In genomic region chr20:25195962-25196700, GRCh38 we compare ENCODE assay signal across 8 cellular contexts. TPM values are rescaled to one million over a fixed set of nuclear protein-coding genes. Genes with fewer than 3 reads are reported as not detected.
DNase-seq lines count a peak whose midpoint lies in the region; ATAC-seq and TF ChIP-seq lines count a peak whose summit lies in the region.

No MANE protein-coding gene starts in this region.

- H3K9ac ChIP-seq in HUES6 (ENCODE audit: low read length): peak overlapping the region; percentile 64

- DNase-seq in Caki2 (ENCODE audit: low read depth) (peak; percentile 34), WTC11 (ENCODE audit: low spot score) (peak; percentile 61), retina (no peak), SKM-1 (lab: John Stamatoyannopoulos, UW; ENCODE audit: unreplicated experiment) (no peak)

- H3K27ac ChIP-seq in HUES6 (ENCODE audit: low read depth, low read length) (0 out of 2 replicates have a peak overlapping the region, but pooled peaks have one; percentile 5), esophagus (ENCODE audit: low read depth in 2 of 2, low read length in 1 of 2) (peak overlapping the region; percentile 80 to 88)

- no peaks in the 10 kb centered on the region for H3K36me3 Mint-ChIP-seq in WTC11
- H3K36me3 Mint-ChIP-seq in nephron (ENCODE audit: low read depth): no peaks in the 10 kb centered on the region

- TF ChIP-seq CTCF in WTC11 (IDR thresholded peaks at IDR 0.05): no peak
- TF ChIP-seq CTCF in nephron (IDR thresholded peaks at IDR 0.05; ENCODE audit: unreplicated experiment in 3 of 3): no peak

- H3K9me3 ChIP-seq in HUES6 (ENCODE audit: control insufficient read depth, insufficient read depth, low read depth, low read length) (no peaks in the 10 kb centered on the region), esophagus (ENCODE audit: control insufficient read depth in 2 of 2, insufficient read depth in 1 of 2, low read depth in 1 of 2, low read length in 1 of 2) (no peaks in the 10 kb centered on the region)

- H3K4me3 Mint-ChIP-seq in WTC11 (peak overlapping the region; percentile 96), nephron (peak overlapping the region; percentile 93 to 97 (median 96))

- no peaks in the 10 kb centered on the region for H3K9me3 Mint-ChIP-seq in WTC11
- H3K9me3 Mint-ChIP-seq in nephron: no peaks in the 10 kb centered on the region

- in situ Hi-C loops in Caki2 (cut with HindIII; ENCODE audit: low pct_unique_long_range_greater_than_20kb, low sequenced_read_pairs): no loop called here

- no peaks in the 10 kb centered on the region; the same call in 1 of the 2 replicates for H3K27me3 Mint-ChIP-seq in WTC11 (ENCODE audit: low read depth)
- peaks cover 9% of the 10 kb centered on the region for H3K27me3 Mint-ChIP-seq in nephron (ENCODE audit: low read depth)

- CTCF ChIA-PET in WTC11 (lab: Charles Lee): interaction anchor here (1.0 to 3.6 kb wide), 5 partner anchors 28 to 118 kb away, joined by 3 to 22 read pairs (median 3); partner anchors contain the start of gene PYGB

- peak overlapping the region; percentile 77; the same call in 1 of the 2 replicates for H3K27ac Mint-ChIP-seq in WTC11
- H3K27ac Mint-ChIP-seq in nephron: peak overlapping the region in 2 of 3 experiments; percentile 32 to 63

- POLR2A ChIA-PET in WTC11 (lab: Charles Lee): interaction anchor here (1.9 kb wide), 1 partner anchor 50 kb away, joined by 5 read pairs; no protein-coding TSS in a partner anchor

- H3K4me3 ChIP-seq in HUES6 (ENCODE audit: low read depth, low read length) (peak overlapping the region; percentile 81), esophagus (ENCODE audit: low read depth in 1 of 2, low read length in 2 of 2) (peak overlapping the region; percentile 67 to 88)

- H3K4me1 ChIP-seq in HUES6 (ENCODE audit: control insufficient read depth, insufficient read depth, low read length): peaks cover 16% of the 10 kb centered on the region
- H3K4me1 ChIP-seq in esophagus (ENCODE audit: control insufficient read depth in 2 of 2, insufficient read depth in 2 of 2, low read length in 1 of 2): peaks cover 6 to 9% of the 10 kb centered on the region in 2 donors

- H3K27me3 ChIP-seq in HUES6 (ENCODE audit: control insufficient read depth, insufficient read depth, low read length) (peaks cover 3% of the 10 kb centered on the region), esophagus (ENCODE audit: control insufficient read depth in 1 of 2, insufficient read depth in 2 of 2, low read length in 2 of 2) (no peaks in the 10 kb centered on the region)

- H3K36me3 ChIP-seq in HUES6 (ENCODE audit: control insufficient read depth, insufficient read depth, low read length) (no peaks in the 10 kb centered on the region), esophagus (ENCODE audit: control insufficient read depth in 2 of 2, insufficient read depth in 2 of 2, low read length in 1 of 2) (no peaks in the 10 kb centered on the region)

- ATAC-seq in GM19468 (IDR thresholded peaks at IDR 0.05; ENCODE audit: extremely low read depth, unreplicated experiment) (peak; percentile 4), WTC11 (peak; percentile 40)

- WGBS in esophagus, 2 donors: 1 to 2% methylated on average over 34 of the region's 34 CpGs

- H3K4me1 Mint-ChIP-seq in WTC11 (peaks cover 32% of the 10 kb centered on the region), nephron (peaks cover 36% of the 10 kb centered on the region)

TF ChIP-seq in WTC11, 78 proteins besides CTCF, POLR2A, EP300 and RAD21 (continues in another document):
- TF ChIP-seq NFYB (CRISPR knock-in tag; conservative IDR thresholded peaks at IDR 0.05; ENCODE audit: low read depth) (no peak), IRF2 (CRISPR knock-in tag; IDR thresholded peaks at IDR 0.05; ENCODE audit: borderline replicate concordance, low read depth) (no peak), ARID4B (CRISPR knock-in tag; IDR thresholded peaks at IDR 0.05; ENCODE audit: borderline replicate concordance) (no peak), HMGXB4 (CRISPR knock-in tag; IDR thresholded peaks at IDR 0.05) (peak; percentile 74; the same call in 1 of the 2 replicates), NFATC4 (CRISPR knock-in tag; IDR thresholded peaks at IDR 0.05) (no peak), RORB (CRISPR knock-in tag; IDR thresholded peaks at IDR 0.05) (no peak), ZNF317 (CRISPR knock-in tag; IDR thresholded peaks at IDR 0.05; ENCODE audit: borderline replicate concordance, low read depth) (0 out of 2 replicates have a peak, but pooled peaks have one; percentile 15), ZNF232 (CRISPR knock-in tag; IDR thresholded peaks at IDR 0.05) (no peak; the same call in 1 of the 2 replicates), SMAD3 (CRISPR knock-in tag; IDR thresholded peaks at IDR 0.05; ENCODE audit: borderline replicate concordance) (0 out of 2 replicates have a peak, but pooled peaks have one; percentile 7), PRRX2 (CRISPR knock-in tag; IDR thresholded peaks at IDR 0.05) (no peak), ZNF416 (CRISPR knock-in tag; IDR thresholded peaks at IDR 0.05) (no peak), PREB (CRISPR knock-in tag; IDR thresholded peaks at IDR 0.05; ENCODE audit: borderline replicate concordance) (no peak), ZNF423 (CRISPR knock-in tag; IDR thresholded peaks at IDR 0.05) (peak; percentile 75), NFE2L1 (CRISPR knock-in tag; IDR thresholded peaks at IDR 0.05) (0 out of 2 replicates have a peak, but pooled peaks have one; percentile 44), IRF1 (CRISPR knock-in tag; IDR thresholded peaks at IDR 0.05) (no peak), OVOL2 (CRISPR knock-in tag; IDR thresholded peaks at IDR 0.05; ENCODE audit: borderline replicate concordance) (no peak), SP1 (CRISPR knock-in tag; conservative IDR thresholded peaks at IDR 0.05) (peak; percentile 49; the same call in 1 of the 2 replicates)

RNA-seq across cellular contexts. Expression of gene ENTPD6, which starts 0.6 kb away (rescaled TPM):
- 88.4 and 122 TPM in 2 replicates for total RNA-seq in Caki2 (2014; rRNA removed; shearing (Covaris generic); ENCODE audit: low replicate concordance)
- 41.1 to 56.9 TPM (median 47.4 TPM) in 3 replicates for total RNA-seq in WTC11 (2021)
- polyA plus RNA-seq in esophagus: 10 to 100 TPM; 26.4 to 38.5 TPM

RNA-seq across cellular contexts. Expression of gene PYGB, which starts 51.8 kb away (rescaled TPM):
- total RNA-seq in Caki2 (2014; rRNA removed; shearing (Covaris generic); ENCODE audit: low replicate concordance): 288 and 323 TPM in 2 replicates
- total RNA-seq in WTC11 (2021): 44.5 to 48.5 TPM (median 46.3 TPM) in 3 replicates
- polyA plus RNA-seq in esophagus: 10 to 100 TPM; 38.0 to 59.7 TPM

Comparison
In these comparisons a context has a peak if more than half of its experiments do, and no peak if none do; other contexts are left out.
1. DNase-seq: peak in Caki2 (single experiment) and WTC11 (single experiment); none in retina (single experiment) and SKM-1 (single experiment).